8 cellular contexts compared by ENCODE assay signal in the genomic region with DNA sequence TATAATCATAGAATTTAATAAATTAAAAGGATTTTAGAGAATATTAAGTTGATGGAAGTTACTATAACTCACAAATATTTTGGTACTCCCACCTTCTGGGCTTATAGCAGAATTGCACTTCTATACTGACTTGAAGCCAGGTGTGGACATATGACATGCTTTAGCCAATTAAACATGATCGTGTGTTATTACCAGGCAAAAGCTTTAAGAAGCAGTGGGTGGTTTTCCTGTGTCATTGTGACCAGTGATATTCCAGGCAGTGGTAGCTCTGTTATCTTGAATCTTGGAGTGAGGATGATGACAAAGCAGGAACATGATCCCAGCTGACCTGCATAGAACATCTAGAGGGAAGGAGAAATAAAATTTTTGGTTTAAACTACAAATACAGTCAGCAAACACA.
DNase-seq lines count a peak whose midpoint lies in the region; ATAC-seq and TF ChIP-seq lines count a peak whose summit lies in the region.

No MANE protein-coding gene starts in this region.

- H3K36me3 Mint-ChIP-seq in activated CD8-positive, alpha-beta T cell treated with anti-CD3 and anti-CD28 coated beads for 36 hours (ENCODE audit: low read depth) = no peaks in the 10 kb centered on the region
- H3K36me3 Mint-ChIP-seq in activated CD8-positive, alpha-beta T cell treated with anti-CD3 and anti-CD28 coated beads, Interleukin-2, amount 10 ng/mL, durations not matched to agents 7 days and 5 days (ENCODE audit: low read depth) = no peaks in the 10 kb centered on the region
- no peaks in the 10 kb centered on the region for H3K36me3 Mint-ChIP-seq in endodermal cell (ENCODE audit: low read depth)
- no peaks in the 10 kb centered on the region for H3K36me3 Mint-ChIP-seq in stimulated activated naive B cell treated with anti-CD40 and anti-IgM and Interleukin-4, amounts not matched to agents 10 μg/mL and 1 μg/mL and 100 μg/mL, for 72 hours

- H3K9ac ChIP-seq in endodermal cell (ENCODE audit: extremely low read depth, low read length, poor library complexity, severe bottlenecking) = no peak overlapping the region

- H3K9me3 ChIP-seq in endodermal cell (ENCODE audit: control insufficient read depth, low read length) = no peaks in the 10 kb centered on the region

- no peak overlapping the region for H3K4me3 ChIP-seq in endodermal cell (ENCODE audit: low read length)

- no peaks in the 10 kb centered on the region for H3K27me3 ChIP-seq in endodermal cell (ENCODE audit: control insufficient read depth, insufficient read depth, low read length, poor library complexity, severe bottlenecking)

- no peaks in the 10 kb centered on the region for H3K36me3 ChIP-seq in endodermal cell (ENCODE audit: control insufficient read depth, insufficient read depth, low read length)

- no peaks in the 10 kb centered on the region for H3K9me3 Mint-ChIP-seq in activated CD8-positive, alpha-beta T cell treated with anti-CD3 and anti-CD28 coated beads for 36 hours
- H3K9me3 Mint-ChIP-seq in activated CD8-positive, alpha-beta T cell treated with anti-CD3 and anti-CD28 coated beads, Interleukin-2, amount 10 ng/mL, durations not matched to agents 7 days and 5 days (ENCODE audit: insufficient read depth) = no peaks in the 10 kb centered on the region
- no peaks in the 10 kb centered on the region for H3K9me3 Mint-ChIP-seq in endodermal cell
- H3K9me3 Mint-ChIP-seq in stimulated activated naive B cell treated with anti-CD40 and anti-IgM and Interleukin-4, amounts not matched to agents 10 μg/mL and 1 μg/mL and 100 μg/mL, for 72 hours = no peaks in the 10 kb centered on the region

- H3K4me1 Mint-ChIP-seq in activated CD8-positive, alpha-beta T cell treated with anti-CD3 and anti-CD28 coated beads for 36 hours (ENCODE audit: low read depth) = no peaks in the 10 kb centered on the region
- no peaks in the 10 kb centered on the region for H3K4me1 Mint-ChIP-seq in activated CD8-positive, alpha-beta T cell treated with anti-CD3 and anti-CD28 coated beads, Interleukin-2, amount 10 ng/mL, durations not matched to agents 7 days and 5 days (ENCODE audit: low read depth)
- peaks cover 9% of the 10 kb centered on the region for H3K4me1 Mint-ChIP-seq in endodermal cell
- no peaks in the 10 kb centered on the region for H3K4me1 Mint-ChIP-seq in stimulated activated naive B cell treated with anti-CD40 and anti-IgM and Interleukin-4, amounts not matched to agents 10 μg/mL and 1 μg/mL and 100 μg/mL, for 72 hours

- H3K27ac ChIP-seq in endodermal cell (ENCODE audit: low read depth, low read length) = no peak overlapping the region

- intact Hi-C loops in activated CD8-positive, alpha-beta T cell treated with anti-CD3 and anti-CD28 coated beads for 36 hours (cut with micrococcal nuclease) = no loop called here

- POLR2A ChIA-PET in activated CD8-positive, alpha-beta T cell treated with anti-CD3 and anti-CD28 coated beads for 36 hours (lab: Charles Lee) = interaction anchor here (0.7 kb wide), 1 partner anchor 1063 kb away, joined by 3 read pairs; no protein-coding TSS in a partner anchor
- POLR2A ChIA-PET in activated CD8-positive, alpha-beta T cell treated with anti-CD3 and anti-CD28 coated beads, Interleukin-2, amount 10 ng/mL, durations not matched to agents 7 days and 5 days (lab: Charles Lee) = no interaction called here

- H3K4me1 ChIP-seq in endodermal cell (ENCODE audit: control insufficient read depth, insufficient read depth, low read length) = no peaks in the 10 kb centered on the region

- TF ChIP-seq CTCF in activated CD8-positive, alpha-beta T cell treated with anti-CD3 and anti-CD28 coated beads for 36 hours (IDR thresholded peaks at IDR 0.05) = no peak
- TF ChIP-seq CTCF in endodermal cell (conservative IDR thresholded peaks at IDR 0.05) = peak; percentile 51

- peaks cover 7% of the 10 kb centered on the region for H3K27me3 Mint-ChIP-seq in activated CD8-positive, alpha-beta T cell treated with anti-CD3 and anti-CD28 coated beads for 36 hours
- H3K27me3 Mint-ChIP-seq in activated CD8-positive, alpha-beta T cell treated with anti-CD3 and anti-CD28 coated beads, Interleukin-2, amount 10 ng/mL, durations not matched to agents 7 days and 5 days (ENCODE audit: low read depth) = peaks cover 7% of the 10 kb centered on the region
- no peaks in the 10 kb centered on the region for H3K27me3 Mint-ChIP-seq in endodermal cell (ENCODE audit: insufficient read depth)
- no peaks in the 10 kb centered on the region for H3K27me3 Mint-ChIP-seq in stimulated activated naive B cell treated with anti-CD40 and anti-IgM and Interleukin-4, amounts not matched to agents 10 μg/mL and 1 μg/mL and 100 μg/mL, for 72 hours

- no peak overlapping the region for H3K27ac Mint-ChIP-seq in activated CD8-positive, alpha-beta T cell treated with anti-CD3 and anti-CD28 coated beads for 36 hours
- no peak overlapping the region for H3K27ac Mint-ChIP-seq in activated CD8-positive, alpha-beta T cell treated with anti-CD3 and anti-CD28 coated beads, Interleukin-2, amount 10 ng/mL, durations not matched to agents 7 days and 5 days
- peak overlapping the region; percentile 14 for H3K27ac Mint-ChIP-seq in endodermal cell
- H3K27ac Mint-ChIP-seq in stimulated activated naive B cell treated with anti-CD40 and anti-IgM and Interleukin-4, amounts not matched to agents 10 μg/mL and 1 μg/mL and 100 μg/mL, for 72 hours = no peak overlapping the region

- DNase-seq in activated CD8-positive, alpha-beta T cell treated with anti-CD3 and anti-CD28 coated beads for 36 hours = no peak
- no peak for DNase-seq in activated CD8-positive, alpha-beta T cell treated with anti-CD3 and anti-CD28 coated beads, Interleukin-2, amount 10 ng/mL, durations not matched to agents 7 days and 5 days
- DNase-seq in NCI-H1417 treated with DMSO at 0.1 percent for 48 hours (lab: John Stamatoyannopoulos, UW) = peak; percentile 42
- peak; percentile 44 for DNase-seq in endodermal cell
- no peak for DNase-seq in stimulated activated naive B cell treated with anti-CD40 and anti-IgM and Interleukin-4, amounts not matched to agents 10 μg/mL and 1 μg/mL and 100 μg/mL, for 72 hours
- DNase-seq in cerebellar cortex (ENCODE audit: low spot score) = no peak
- DNase-seq in T1000 (lab: John Stamatoyannopoulos, UW) = no peak
- no peak for DNase-seq in SHP77 (lab: John Stamatoyannopoulos, UW)

- H3K4me3 Mint-ChIP-seq in activated CD8-positive, alpha-beta T cell treated with anti-CD3 and anti-CD28 coated beads for 36 hours = no peak overlapping the region
- H3K4me3 Mint-ChIP-seq in activated CD8-positive, alpha-beta T cell treated with anti-CD3 and anti-CD28 coated beads, Interleukin-2, amount 10 ng/mL, durations not matched to agents 7 days and 5 days = no peak overlapping the region
- H3K4me3 Mint-ChIP-seq in endodermal cell = no peak overlapping the region
- no peak overlapping the region for H3K4me3 Mint-ChIP-seq in stimulated activated naive B cell treated with anti-CD40 and anti-IgM and Interleukin-4, amounts not matched to agents 10 μg/mL and 1 μg/mL and 100 μg/mL, for 72 hours

- CTCF ChIA-PET in activated CD8-positive, alpha-beta T cell treated with anti-CD3 and anti-CD28 coated beads for 36 hours (lab: Charles Lee) = no interaction called here
- CTCF ChIA-PET in activated CD8-positive, alpha-beta T cell treated with anti-CD3 and anti-CD28 coated beads, Interleukin-2, amount 10 ng/mL, durations not matched to agents 7 days and 5 days (lab: Charles Lee) = no interaction called here

- ATAC-seq in activated CD8-positive, alpha-beta T cell treated with anti-CD3 and anti-CD28 coated beads for 36 hours = peak; percentile 45
- no peak for ATAC-seq in activated CD8-positive, alpha-beta T cell treated with anti-CD3 and anti-CD28 coated beads, Interleukin-2, amount 10 ng/mL, durations not matched to agents 7 days and 5 days
- ATAC-seq in stimulated activated naive B cell treated with anti-CD40 and anti-IgM and Interleukin-4, amounts not matched to agents 10 μg/mL and 1 μg/mL and 100 μg/mL, for 72 hours (replicated peaks) = peak; percentile 68 to 70

- WGBS in endodermal cell (ENCODE audit: insufficient coverage in 1 of 2, insufficient read length in 1 of 2), 2 experiments = 89 to 100% methylated on average over 1 of the region's 1 CpG

Comparison
In these comparisons a context has a peak if more than half of its experiments do, and no peak if none do; other contexts are left out.
1. DNase-seq: peak in NCI-H1417 treated with DMSO at 0.1 percent for 48 hours (single experiment) and endodermal cell (single experiment); none in activated CD8-positive, alpha-beta T cell treated with anti-CD3 and anti-CD28 coated beads for 36 hours (single experiment), activated CD8-positive, alpha-beta T cell treated with anti-CD3 and anti-CD28 coated beads, Interleukin-2, amount 10 ng/mL, durations not matched to agents 7 days and 5 days (single experiment), stimulated activated naive B cell treated with anti-CD40 and anti-IgM and Interleukin-4, amounts not matched to agents 10 μg/mL and 1 μg/mL and 100 μg/mL, for 72 hours (single experiment), cerebellar cortex (single experiment), T1000 (single experiment) and SHP77 (0 of 2).